Comparison of ENCODE assay signal across 1 cellular context in the genomic region with DNA sequence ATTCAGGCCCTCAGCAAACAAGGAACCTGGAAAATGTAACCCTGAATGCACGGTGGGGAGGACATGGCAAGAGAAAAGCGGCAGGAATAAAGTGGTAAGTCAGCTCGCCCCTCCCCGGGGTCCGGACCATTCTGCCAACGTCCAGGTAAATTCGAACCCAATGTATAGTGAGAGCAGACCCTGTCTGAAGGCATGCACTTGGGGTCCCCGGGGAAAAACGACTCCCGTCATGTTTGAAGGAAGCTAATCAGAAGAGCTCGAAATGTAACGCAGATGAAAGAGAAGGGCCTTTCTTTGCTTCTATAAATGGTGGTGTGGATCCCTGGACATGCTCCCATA.
TF ChIP-seq lines count a peak whose summit lies in the region.

No MANE protein-coding gene starts in this region.

TF ChIP-seq in GM23338, 12 proteins besides CTCF, POLR2A, EP300 and RAD21 (continued from another document):
- TF ChIP-seq ZNF462 (CRISPR knock-in tag; IDR thresholded peaks at IDR 0.05): no peak
- TF ChIP-seq ZNF331 (CRISPR knock-in tag; IDR thresholded peaks at IDR 0.05; ENCODE audit: low read depth): no peak
- no peak for TF ChIP-seq POLR2AphosphoS5 (IDR thresholded peaks at IDR 0.05; ENCODE audit: low read depth)
- no peak for TF ChIP-seq EZH2 (IDR thresholded peaks at IDR 0.05; ENCODE audit: low read depth, unreplicated experiment)
- no peak for TF ChIP-seq CREB1 (CRISPR knock-in tag; IDR thresholded peaks at IDR 0.05; ENCODE audit: low read depth)
